In genomic region chr20:59751075-59751711, GRCh38 we compare ENCODE assay signal across 8 cellular contexts.
DNase-seq lines count a peak whose midpoint lies in the region; ATAC-seq and TF ChIP-seq lines count a peak whose summit lies in the region.

No MANE protein-coding gene starts in this region.

- H3K27me3 ChIP-seq in HL-60 (ENCODE audit: insufficient read depth, poor library complexity, severe bottlenecking) = peaks cover 18% of the 10 kb centered on the region

- peak; percentile 84 for DNase-seq in CD1c-positive myeloid dendritic cell (ENCODE audit: extremely low spot score)
- peak; percentile 47 to 71 for DNase-seq in HL-60 (ENCODE audit: low read depth in 1 of 2, low spot score in 1 of 2)
- DNase-seq in RPMI7951 (ENCODE audit: low read depth) = peak; percentile 27
- DNase-seq in ecto neural progenitor cell (ENCODE audit: low spot score) = peak; percentile 90
- peak; percentile 86 for DNase-seq in midbrain (lab: John Stamatoyannopoulos, UW)
- peak; percentile 73 for DNase-seq in ureter (ENCODE audit: low spot score)

- ATAC-seq in GM18502 (IDR thresholded peaks at IDR 0.05; ENCODE audit: poor library complexity, unreplicated experiment) = peak; percentile 57
- no peak for ATAC-seq in GM19455 (IDR thresholded peaks at IDR 0.05; ENCODE audit: unreplicated experiment)

- TF ChIP-seq CTCF in HL-60 (IDR thresholded peaks at IDR 0.05; ENCODE audit: insufficient read depth, low read length) = peak; percentile 83

- H3K4me3 ChIP-seq in HL-60 (replicated peaks; ENCODE audit: insufficient read depth, low read length) = no peak overlapping the region

- no peak overlapping the region for H3K27ac ChIP-seq in HL-60 (replicated peaks)

Comparison
In these comparisons a context has a peak if more than half of its experiments do, and no peak if none do; other contexts are left out.
1. DNase-seq: peak in every context shown above with its lines; median percentile 90 in ecto neural progenitor cell; 86 in midbrain; 84 in CD1c-positive myeloid dendritic cell; 73 in ureter; 59 in HL-60; 27 in RPMI7951.